ENCODE assay signal across 8 cellular contexts in genomic region chr3:11379238-11379823, GRCh38.
DNase-seq lines count a peak whose midpoint lies in the region; ATAC-seq lines count a peak whose summit lies in the region.

No MANE protein-coding gene starts in this region.

- H3K9me3 Mint-ChIP-seq in activated naive CD4-positive, alpha-beta T cell treated with anti-CD3 and anti-CD28 coated beads for 36 hours = no peaks in the 10 kb centered on the region

- intact Hi-C loops in activated naive CD4-positive, alpha-beta T cell treated with anti-CD3 and anti-CD28 coated beads for 36 hours (cut with micrococcal nuclease) = loop anchor here (1.0 kb wide), 3 partner anchors 273 to 456 kb away; no protein-coding TSS in a partner anchor

- CTCF ChIA-PET in activated naive CD4-positive, alpha-beta T cell treated with anti-CD3 and anti-CD28 coated beads for 36 hours (lab: Charles Lee) = interaction anchor here (0.6 to 2.0 kb wide), 11 partner anchors 65 to 425 kb away, joined by 3 to 21 read pairs (median 3); no protein-coding TSS in a partner anchor

- no peaks in the 10 kb centered on the region for H3K27me3 Mint-ChIP-seq in activated naive CD4-positive, alpha-beta T cell treated with anti-CD3 and anti-CD28 coated beads for 36 hours (ENCODE audit: low read depth)

- no peak overlapping the region for H3K27ac Mint-ChIP-seq in activated naive CD4-positive, alpha-beta T cell treated with anti-CD3 and anti-CD28 coated beads for 36 hours

- DNase-seq in NCI-H2107 treated with DMSO at 0.1 percent for 48 hours (lab: John Stamatoyannopoulos, UW; ENCODE audit: unreplicated experiment) (peak; percentile 39), NCI-H2107 (lab: John Stamatoyannopoulos, UW) (no peak), NCI-H146 (lab: John Stamatoyannopoulos, UW) (peak; percentile 26), astrocyte of the hippocampus (ENCODE audit: low read depth, low spot score) (peak; percentile 83), hepatic stellate cell (ENCODE audit: low spot score) (peak; percentile 26), stromal cell of bone marrow (ENCODE audit: low read depth) (peak; percentile 49)
- DNase-seq in activated naive CD4-positive, alpha-beta T cell treated with anti-CD3 and anti-CD28 coated beads for 36 hours = no peak

- ATAC-seq in HG03460 (IDR thresholded peaks at IDR 0.05; ENCODE audit: unreplicated experiment) = no peak

- H3K4me1 Mint-ChIP-seq in activated naive CD4-positive, alpha-beta T cell treated with anti-CD3 and anti-CD28 coated beads for 36 hours (ENCODE audit: low read depth) = no peaks in the 10 kb centered on the region

- no peak overlapping the region for H3K4me3 Mint-ChIP-seq in activated naive CD4-positive, alpha-beta T cell treated with anti-CD3 and anti-CD28 coated beads for 36 hours

- peaks cover 5% of the 10 kb centered on the region for H3K36me3 Mint-ChIP-seq in activated naive CD4-positive, alpha-beta T cell treated with anti-CD3 and anti-CD28 coated beads for 36 hours (ENCODE audit: low read depth)

Comparison
In these comparisons a context has a peak if more than half of its experiments do, and no peak if none do; other contexts are left out.
1. DNase-seq: peak in NCI-H2107 treated with DMSO at 0.1 percent for 48 hours (single experiment), NCI-H146 (single experiment), astrocyte of the hippocampus (single experiment), hepatic stellate cell (single experiment) and stromal cell of bone marrow (single experiment); none in NCI-H2107 (single experiment) and activated naive CD4-positive, alpha-beta T cell treated with anti-CD3 and anti-CD28 coated beads for 36 hours (single experiment).